ENCODE assay signal across 8 cellular contexts in genomic region chr2:148022351-148022750, GRCh38. TPM values are rescaled to one million over a fixed set of nuclear protein-coding genes. Genes with fewer than 3 reads are reported as not detected.
A peak's percentile ranks its signal among the peaks of the same experiment; 100 is the strongest.
DNase-seq lines count a peak whose midpoint lies in the region; ATAC-seq and TF ChIP-seq lines count a peak whose summit lies in the region.

No MANE protein-coding gene starts in this region.

- H3K9me3 Mint-ChIP-seq in endodermal cell, result no peaks in the 10 kb centered on the region

- H3K4me2 ChIP-seq in DOHH2 (ENCODE audit: low read length) (peak overlapping the region; percentile 80), PC-3 (ENCODE audit: low read length) (peak overlapping the region; percentile 98)

- POLR2A ChIA-PET in PC-3 (lab: Charles Lee; ENCODE audit: unreplicated experiment), result no interaction called here

- CTCF ChIA-PET in PC-3 (lab: Charles Lee), result interaction anchor here (0.7 kb wide), 1 partner anchor 176 kb away, joined by 6 read pairs; no protein-coding TSS in a partner anchor

- no peaks in the 10 kb centered on the region for H3K36me3 ChIP-seq in DOHH2 (ENCODE audit: control insufficient read depth, low read length)
- H3K36me3 ChIP-seq in PC-3 (ENCODE audit: low read depth, low read length), result no peaks in the 10 kb centered on the region
- no peaks in the 10 kb centered on the region for H3K36me3 ChIP-seq in endodermal cell (ENCODE audit: control insufficient read depth, insufficient read depth, low read length)
- no peaks in the 10 kb centered on the region for H3K36me3 ChIP-seq in neutrophil

- no peaks in the 10 kb centered on the region for H3K27me3 Mint-ChIP-seq in endodermal cell (ENCODE audit: insufficient read depth)

- H3K27ac Mint-ChIP-seq in endodermal cell, result no peak overlapping the region

- H3K9ac ChIP-seq in PC-3 (ENCODE audit: low read length), result peak overlapping the region; percentile 91
- peak overlapping the region; percentile 72 for H3K9ac ChIP-seq in endodermal cell (ENCODE audit: extremely low read depth, low read length, poor library complexity, severe bottlenecking)

- H3K27me3 ChIP-seq in DOHH2 (ENCODE audit: control insufficient read depth, low read length) (no peaks in the 10 kb centered on the region), PC-3 (ENCODE audit: low read length) (no peaks in the 10 kb centered on the region), endodermal cell (ENCODE audit: control insufficient read depth, insufficient read depth, low read length, poor library complexity, severe bottlenecking) (no peaks in the 10 kb centered on the region), neutrophil (no peaks in the 10 kb centered on the region)

- H3K4me1 Mint-ChIP-seq in endodermal cell, result peaks cover 35% of the 10 kb centered on the region

- no TSS peak for BruUV-seq in PC-3 (replicated peaks; lab: Mats Ljungman, UMichigan)

- H2AFZ ChIP-seq in PC-3 (ENCODE audit: low read length), result no peak overlapping the region

- ATAC-seq in PC-3, result no peak
- ATAC-seq in HG03025 (IDR thresholded peaks at IDR 0.05; ENCODE audit: low FRiP score, unreplicated experiment), result no peak

- H3K4me1 ChIP-seq in DOHH2 (ENCODE audit: control insufficient read depth, low read length) (peaks cover 27% of the 10 kb centered on the region), PC-3 (ENCODE audit: insufficient read depth, low read length) (peaks cover 25% of the 10 kb centered on the region; the same call in 1 of the 2 replicates), endodermal cell (ENCODE audit: control insufficient read depth, insufficient read depth, low read length) (no peaks in the 10 kb centered on the region), neutrophil (ENCODE audit: control insufficient read depth in 1 of 2, insufficient read depth in 1 of 2, low read depth in 1 of 2, low read length in 1 of 2) (peaks cover 27 to 31% of the 10 kb centered on the region in 2 experiments)

- TF ChIP-seq CTCF in DOHH2 (IDR thresholded peaks at IDR 0.05; ENCODE audit: low read depth, low read length, poor library complexity, severe bottlenecking) (no peak), PC-3 (conservative IDR thresholded peaks at IDR 0.05; ENCODE audit: low read depth, low read length) (no peak), endodermal cell (conservative IDR thresholded peaks at IDR 0.05) (no peak), neutrophil (IDR thresholded peaks at IDR 0.05) (no peak)

- H4K20me1 ChIP-seq in DOHH2 (ENCODE audit: control insufficient read depth, insufficient read depth, low read depth, low read length) (no peaks in the 10 kb centered on the region), PC-3 (ENCODE audit: low read length) (peaks cover 24% of the 10 kb centered on the region)

- H3K4me3 Mint-ChIP-seq in endodermal cell, result peak overlapping the region; percentile 87

- intact Hi-C loops in PC-3 (cut with micrococcal nuclease), result loop anchor here (5.0 kb wide), 2 partner anchors 175 to 625 kb away; partner anchors contain the start of gene ACVR2A

- DNase-seq in PC-3 (no peak), endodermal cell (no peak), GF-D8 (lab: John Stamatoyannopoulos, UW) (no peak), NCI-H1092 treated with DMSO at 0.1 percent for 48 hours (lab: John Stamatoyannopoulos, UW) (no peak), SHP77 (lab: John Stamatoyannopoulos, UW) (no peak)

- H3K79me2 ChIP-seq in DOHH2 (ENCODE audit: control insufficient read depth, low read length) (peaks cover 80% of the 10 kb centered on the region), PC-3 (ENCODE audit: low read length) (peaks cover 81% of the 10 kb centered on the region)

- H3K9me3 ChIP-seq in DOHH2 (ENCODE audit: control insufficient read depth, insufficient read depth, low read length), result no peaks in the 10 kb centered on the region
- no peaks in the 10 kb centered on the region for H3K9me3 ChIP-seq in PC-3 (ENCODE audit: low read length)
- H3K9me3 ChIP-seq in endodermal cell (ENCODE audit: control insufficient read depth, low read length), result no peaks in the 10 kb centered on the region
- no peaks in the 10 kb centered on the region for H3K9me3 ChIP-seq in neutrophil

- H3K27ac ChIP-seq in DOHH2 (ENCODE audit: low read depth, low read length) (no peak overlapping the region), PC-3 (ENCODE audit: low read length) (no peak overlapping the region), endodermal cell (ENCODE audit: low read depth, low read length) (no peak overlapping the region), neutrophil (peak overlapping the region; percentile 97)

- H3K9me2 ChIP-seq in DOHH2 (replicated peaks; ENCODE audit: control insufficient read depth, low read length) (no peaks in the 10 kb centered on the region), PC-3 (replicated peaks; ENCODE audit: low read length) (no peaks in the 10 kb centered on the region)

- no CpG with 5 or more reads among the region's 1 CpG for WGBS in endodermal cell (ENCODE audit: insufficient coverage in 1 of 2, insufficient read length in 1 of 2), 2 experiments

- H3F3A ChIP-seq in DOHH2 (ENCODE audit: control insufficient read depth, insufficient read depth) (no peaks in the 10 kb centered on the region), PC-3 (ENCODE audit: low read length, unreplicated experiment) (no peaks in the 10 kb centered on the region)

- H3K4me3 ChIP-seq in DOHH2 (ENCODE audit: low read length) (peak overlapping the region; percentile 99), PC-3 (ENCODE audit: low read length) (peak overlapping the region; percentile 99), endodermal cell (ENCODE audit: low read length) (peak overlapping the region; percentile 94), neutrophil (ENCODE audit: low read depth in 1 of 2, low read length in 1 of 2) (peak overlapping the region; percentile 85 to 86)

- H3K36me3 Mint-ChIP-seq in endodermal cell (ENCODE audit: low read depth), result no peaks in the 10 kb centered on the region

RNA-seq across cellular contexts. Expression of gene MBD5, which starts 1.5 kb away (rescaled TPM):
- 8.5 and 9.7 TPM in 2 replicates for total RNA-seq in PC-3 (2014; rRNA removed)
- total RNA-seq in endodermal cell, result 10 to 100 TPM; 49.1 to 55.7 TPM
- polyA plus RNA-seq in endodermal cell (2013, experiment 1 of 2), result 32.1 TPM
- polyA plus RNA-seq in endodermal cell (2013, experiment 2 of 2), result 26.7 TPM

RNA-seq across cellular contexts. Expression of gene ORC4, which starts 1.8 kb away (rescaled TPM):
- 34.6 and 65.9 TPM in 2 replicates for total RNA-seq in PC-3 (2014; rRNA removed)
- 10 to 100 TPM; 57.8 to 61.0 TPM for total RNA-seq in endodermal cell
- polyA plus RNA-seq in endodermal cell (2013, experiment 1 of 2), result 76.5 TPM
- 69.2 TPM for polyA plus RNA-seq in endodermal cell (2013, experiment 2 of 2)
